Comparison of ENCODE assay signal across 25 cellular contexts in genomic region chr1:208149213-208149612, GRCh38.
"Had no signal": no experiment of that assay in that cellular context is flagged by ENCODE, and none has a peak within 500 bp of the region (broad histone marks: within the 10 kb centered on the region; RNA-seq: fewer than 3 reads in every experiment).

No MANE protein-coding gene starts in this region.

- H3K4me3 Mint-ChIP-seq: activated naive CD8-positive, alpha-beta T cell treated with anti-CD3 and anti-CD28 coated beads for 36 hours; activated T-cell treated with anti-CD3 and anti-CD28 coated beads, Interleukin-2, amount 50 U/mL, for 24 hours; endodermal cell; mesothelial cell of epicardium; natural killer cell treated with Interleukin-12 subunit alpha and Interleukin-12 subunit beta and Interleukin-15 and Interleukin-18, amount 100 ng/mL, for 72 hours; stimulated activated effector memory CD8-positive, alpha-beta T cell treated with anti-CD3 and anti-CD28 coated beads, Interleukin-12 subunit alpha, Interleukin-12 subunit beta, amount 100 ng/mL, for 72 hours; stimulated activated naive CD8-positive, alpha-beta T cell treated with anti-CD3 and anti-CD28 coated beads, Interleukin-15, amount 100 ng/mL, for 72 hours; T-cell had no signal

- ATAC-seq: stimulated activated effector memory CD8-positive, alpha-beta T cell treated with anti-CD3 and anti-CD28 coated beads, Interleukin-12 subunit alpha, Interleukin-12 subunit beta, amount 100 ng/mL, for 72 hours; stimulated activated naive CD8-positive, alpha-beta T cell treated with anti-CD3 and anti-CD28 coated beads, Interleukin-15, amount 100 ng/mL, for 72 hours; T-cell had no signal

- H3K27me3 Mint-ChIP-seq: activated naive CD8-positive, alpha-beta T cell treated with anti-CD3 and anti-CD28 coated beads for 36 hours; activated T-cell treated with anti-CD3 and anti-CD28 coated beads, Interleukin-2, amount 50 U/mL, for 24 hours; stimulated activated naive CD8-positive, alpha-beta T cell treated with anti-CD3 and anti-CD28 coated beads, Interleukin-15, amount 100 ng/mL, for 72 hours; T-cell had no signal

- H2AFZ ChIP-seq: parathyroid adenoma had no signal

- H3K9me3 ChIP-seq: breast epithelium, heart right ventricle, left ventricle myocardium inferior, tibial artery, vagina had no signal

- H3K4me1 Mint-ChIP-seq: activated naive CD8-positive, alpha-beta T cell treated with anti-CD3 and anti-CD28 coated beads for 36 hours; stimulated activated effector memory CD8-positive, alpha-beta T cell treated with anti-CD3 and anti-CD28 coated beads, Interleukin-12 subunit alpha, Interleukin-12 subunit beta, amount 100 ng/mL, for 72 hours; stimulated activated naive CD8-positive, alpha-beta T cell treated with anti-CD3 and anti-CD28 coated beads, Interleukin-15, amount 100 ng/mL, for 72 hours; T-cell had no signal

- H3K4me1 ChIP-seq: breast epithelium, parathyroid adenoma had no signal

- H3K27ac ChIP-seq: breast epithelium, coronary artery, epithelial cell of prostate, parathyroid adenoma, vagina had no signal

- FAIRE-seq: small intestine, TTC549 had no signal

- H3K79me2 ChIP-seq: parathyroid adenoma had no signal

- H3K27ac Mint-ChIP-seq: activated naive CD8-positive, alpha-beta T cell treated with anti-CD3 and anti-CD28 coated beads for 36 hours; activated T-cell treated with anti-CD3 and anti-CD28 coated beads, Interleukin-2, amount 50 U/mL, for 24 hours; activated T-helper 2 cell treated with anti-CD3 and anti-CD28 coated beads, Interferon-gamma antibody, Interleukin-2, Interleukin-4, amounts not matched to agents 10 μg/mL and 5 μg/mL and 100 μg/mL, durations not matched to agents 14 hours and 24 hours and 36 hours; endodermal cell; mesothelial cell of epicardium; natural killer cell treated with Interleukin-12 subunit alpha and Interleukin-12 subunit beta and Interleukin-15 and Interleukin-18, amount 100 ng/mL, for 72 hours; stimulated activated effector memory CD8-positive, alpha-beta T cell treated with anti-CD3 and anti-CD28 coated beads, Interleukin-12 subunit alpha, Interleukin-12 subunit beta, amount 100 ng/mL, for 72 hours; stimulated activated naive CD8-positive, alpha-beta T cell treated with anti-CD3 and anti-CD28 coated beads, Interleukin-15, amount 100 ng/mL, for 72 hours; T-cell had no signal

- H3K4me3 ChIP-seq: breast epithelium, coronary artery, heart right ventricle, left ventricle myocardium inferior, tibial artery, vagina had no signal

- H3K36me3 Mint-ChIP-seq: activated naive CD8-positive, alpha-beta T cell treated with anti-CD3 and anti-CD28 coated beads for 36 hours; mesothelial cell of epicardium; natural killer cell treated with Interleukin-12 subunit alpha and Interleukin-12 subunit beta and Interleukin-15 and Interleukin-18, amount 100 ng/mL, for 72 hours; stimulated activated effector memory CD8-positive, alpha-beta T cell treated with anti-CD3 and anti-CD28 coated beads, Interleukin-12 subunit alpha, Interleukin-12 subunit beta, amount 100 ng/mL, for 72 hours; T-cell had no signal

- H3K36me3 ChIP-seq: breast epithelium, heart right ventricle, left ventricle myocardium inferior, tibial artery, vagina had no signal

- H3K9me3 Mint-ChIP-seq: activated naive CD8-positive, alpha-beta T cell treated with anti-CD3 and anti-CD28 coated beads for 36 hours; activated T-cell treated with anti-CD3 and anti-CD28 coated beads, Interleukin-2, amount 50 U/mL, for 24 hours; activated T-helper 2 cell treated with anti-CD3 and anti-CD28 coated beads, Interferon-gamma antibody, Interleukin-2, Interleukin-4, amounts not matched to agents 10 μg/mL and 5 μg/mL and 100 μg/mL, durations not matched to agents 14 hours and 24 hours and 36 hours; endodermal cell; mesothelial cell of epicardium; natural killer cell treated with Interleukin-12 subunit alpha and Interleukin-12 subunit beta and Interleukin-15 and Interleukin-18, amount 100 ng/mL, for 72 hours; stimulated activated effector memory CD8-positive, alpha-beta T cell treated with anti-CD3 and anti-CD28 coated beads, Interleukin-12 subunit alpha, Interleukin-12 subunit beta, amount 100 ng/mL, for 72 hours; stimulated activated naive CD8-positive, alpha-beta T cell treated with anti-CD3 and anti-CD28 coated beads, Interleukin-15, amount 100 ng/mL, for 72 hours; T-cell had no signal

- H3K27me3 ChIP-seq: breast epithelium, heart right ventricle, tibial artery, vagina had no signal

- DNase-seq: activated CD4-positive, alpha-beta T cell treated with anti-CD3 and anti-CD28 coated beads for 1 hour; activated CD4-positive, alpha-beta T cell treated with anti-CD3 and anti-CD28 coated beads, Interleukin-2, amount 50 U/mL, for 1 hour; activated CD8-positive, alpha-beta memory T cell treated with anti-CD3 and anti-CD28 coated beads for 24 hours; activated CD8-positive, alpha-beta memory T cell treated with anti-CD3 and anti-CD28 coated beads, Interleukin-2, amount 50 U/mL, for 4 hours; activated naive CD4-positive, alpha-beta T cell treated with Interleukin-2 at 50 U/mL for 16 hours; activated naive CD8-positive, alpha-beta T cell treated with anti-CD3 and anti-CD28 coated beads for 36 hours; activated T-cell treated with anti-CD3 and anti-CD28 coated beads, Interleukin-2, amount 50 U/mL, for 24 hours; stimulated activated CD4-positive, alpha-beta T cell treated with anti-CD3 and anti-CD28 coated beads, Interleukin-2, amount 100 ng/mL, for 24 hours; stimulated activated naive CD8-positive, alpha-beta T cell treated with anti-CD3 and anti-CD28 coated beads, Interleukin-15, amount 100 ng/mL, for 72 hours; T-cell had no signal

- H3K9ac ChIP-seq: parathyroid adenoma had no signal
